Comparison of ENCODE assay signal across 23 cellular contexts in genomic region chr1:29335573-29335972, GRCh38.
"Had no signal": no experiment of that assay in that cellular context is flagged by ENCODE, and none has a peak within 500 bp of the region (broad histone marks: within the 10 kb centered on the region; RNA-seq: fewer than 3 reads in every experiment).

No MANE protein-coding gene starts in this region.

- H3K4me3 ChIP-seq: colonic mucosa, coronary artery, dorsolateral prefrontal cortex, esophagus muscularis mucosa, esophagus squamous epithelium, gastrocnemius medialis, gastroesophageal sphincter, heart left ventricle, heart right ventricle had no signal

- DNase-seq: colonic mucosa; cortex of kidney; dermis blood vessel endothelial cell; dorsolateral prefrontal cortex; effector CD4-positive, alpha-beta T cell; effector CD8-positive, alpha-beta T cell; effector memory CD4-positive, alpha-beta T cell; effector memory CD8-positive, alpha-beta T cell; endodermal cell; erythroblast; esophagus squamous epithelium; foreskin fibroblast; foreskin keratinocyte; foreskin melanocyte; gastrocnemius medialis; glutamatergic neuron; head of caudate nucleus; heart left ventricle; heart right ventricle had no signal

- H3K9me3 ChIP-seq: colonic mucosa, esophagus muscularis mucosa, esophagus squamous epithelium, gastrocnemius medialis, heart left ventricle, heart right ventricle had no signal

- H3K27ac ChIP-seq: colonic mucosa, coronary artery, dorsolateral prefrontal cortex, epithelial cell of prostate, esophagus muscularis mucosa, esophagus squamous epithelium, foreskin keratinocyte, gastrocnemius medialis, gastroesophageal sphincter, heart left ventricle, heart right ventricle had no signal

- H3K36me3 ChIP-seq: colonic mucosa, esophagus muscularis mucosa, esophagus squamous epithelium, gastrocnemius medialis, gastroesophageal sphincter, heart left ventricle, heart right ventricle had no signal

- H3K4me1 ChIP-seq: colonic mucosa, esophagus muscularis mucosa, esophagus squamous epithelium, foreskin keratinocyte, gastrocnemius medialis, gastroesophageal sphincter, heart left ventricle, heart right ventricle had no signal

- H3K27me3 ChIP-seq: colonic mucosa had no signal
